23 cellular contexts compared by ENCODE assay signal in genomic region chr7:13092708-13093005, GRCh38.
DNase-seq lines count a peak whose midpoint lies in the region; ATAC-seq, FAIRE-seq and TF ChIP-seq lines count a peak whose summit lies in the region.
"Had no signal": no experiment of that assay in that cellular context is flagged by ENCODE, and none has a peak within 500 bp of the region (broad histone marks: within the 10 kb centered on the region; RNA-seq: fewer than 3 reads in every experiment).

No MANE protein-coding gene starts in this region.

- BruUV-seq in IMR-90 (replicated peaks; lab: Mats Ljungman, UMichigan): no TSS peak
- no TSS peak for BruUV-seq in endothelial cell of umbilical vein (replicated peaks; lab: Mats Ljungman, UMichigan)

- no peak overlapping the region for H4K91ac ChIP-seq in IMR-90 (ENCODE audit: insufficient read depth, low read depth, low read length)

- peak; percentile 63 for FAIRE-seq in endothelial cell of umbilical vein (lab: Jason Lieb, UNC)
- FAIRE-seq: A204.1, G401.6, GM12892, H54 had no signal

- H3K27me3 ChIP-seq in IMR-90 (ENCODE audit: control insufficient read depth, insufficient read depth, low read length) (no peaks in the 10 kb centered on the region), endothelial cell of umbilical vein (ENCODE audit: control insufficient read depth in 2 of 2, insufficient read depth in 2 of 2, low read length in 2 of 2) (no peaks in the 10 kb centered on the region)
- H3K27me3 ChIP-seq: BLaER1 had no signal

- no peak overlapping the region for H2BK20ac ChIP-seq in IMR-90 (ENCODE audit: low read depth, low read length)

- H3K18ac ChIP-seq in IMR-90 (ENCODE audit: low read depth, low read length): no peak overlapping the region

- no peak overlapping the region for H3K56ac ChIP-seq in IMR-90 (ENCODE audit: extremely low read depth, insufficient read depth, low read length)

- H3K4me3 ChIP-seq in IMR-90 (ENCODE audit: insufficient read depth, low read depth, low read length): no peak overlapping the region
- no peak overlapping the region for H3K4me3 ChIP-seq in endothelial cell of umbilical vein (replicated peaks in 1 of 3; ENCODE audit: insufficient read depth in 1 of 3, low read depth in 1 of 3, low read length in 3 of 3)
- H3K4me3 ChIP-seq: BLaER1, HAP-1 had no signal

- CTCF ChIA-PET in IMR-90 (lab: Yijun Ruan, JAX) (no interaction called here), endothelial cell of umbilical vein (lab: Charles Lee) (interaction anchor here (1.1 to 3.7 kb wide), 3 partner anchors 9 to 406 kb away, joined by 3 to 15 read pairs (median 4); partner anchors contain the start of gene ARL4A)

- POLR2A ChIA-PET in IMR-90 (lab: Charles Lee; ENCODE audit: unreplicated experiment) (no interaction called here), endothelial cell of umbilical vein (lab: Charles Lee) (interaction anchor here (1.0 kb wide), 1 partner anchor 406 kb away, joined by 3 read pairs; the partner anchor contains the start of gene ARL4A)

- H4K5ac ChIP-seq in IMR-90 (ENCODE audit: low read depth, low read length): no peak overlapping the region

- H3K79me2 ChIP-seq in endothelial cell of umbilical vein (ENCODE audit: control insufficient read depth, insufficient read depth, low read length): no peaks in the 10 kb centered on the region

- peak; percentile 72 for DNase-seq in NCI-H2227 treated with DMSO at 0.1 percent for 48 hours (lab: John Stamatoyannopoulos, UW)
- no peak for DNase-seq in NCI-H2227 (lab: John Stamatoyannopoulos, UW; ENCODE audit: unreplicated experiment)
- DNase-seq in IMR-90: no peak
- no peak for DNase-seq in endothelial cell of umbilical vein (ENCODE audit: low read depth, low spot score)
- DNase-seq in pulmonary artery endothelial cell (ENCODE audit: low read depth, low spot score): peak; percentile 30
- DNase-seq in NCI-H524 (lab: John Stamatoyannopoulos, UW): no peak
- DNase-seq in HuH-7 (ENCODE audit: low spot score): no peak
- DNase-seq in NAMALWA (ENCODE audit: low spot score): no peak
- DNase-seq: Caco-2; CD4-positive, CD25-positive, alpha-beta regulatory T cell; CD8-positive, alpha-beta T cell; DMS153; DND-41; GOT3; HFFc6 had no signal

- H3K23ac ChIP-seq in IMR-90 (ENCODE audit: low read depth, low read length): no peak overlapping the region

- H3K4me2 ChIP-seq in IMR-90 (ENCODE audit: low read depth, low read length) (peak overlapping the region; percentile 70; the same call in 1 of the 2 replicates), endothelial cell of umbilical vein (ENCODE audit: insufficient read depth, low read length) (peak overlapping the region; percentile 57)
- H3K4me2 ChIP-seq: BLaER1 had no signal

- H3K79me1 ChIP-seq in IMR-90 (ENCODE audit: low read depth in 1 of 2, low read length in 2 of 2): no peaks in the 10 kb centered on the region

- H2AK9ac ChIP-seq in IMR-90 (replicated peaks; ENCODE audit: low read depth, low read length, poor library complexity): no peak overlapping the region

- peak overlapping the region; percentile 7 for H2BK5ac ChIP-seq in IMR-90 (ENCODE audit: low read depth, low read length, poor library complexity, severe bottlenecking)

- H2AFZ ChIP-seq in IMR-90 (replicated peaks; ENCODE audit: low read length, poor library complexity) (no peak overlapping the region), endothelial cell of umbilical vein (ENCODE audit: low read depth, low read length) (peak overlapping the region; percentile 23)

- H3K27ac ChIP-seq in IMR-90 (ENCODE audit: insufficient read depth, low read length) (no peak overlapping the region), endothelial cell of umbilical vein (ENCODE audit: insufficient read depth, low read depth, low read length) (no peak overlapping the region)
- H3K27ac ChIP-seq: 22Rv1, BLaER1, C4-2B had no signal

- H3K4ac ChIP-seq in IMR-90 (ENCODE audit: low read depth, low read length): no peak overlapping the region

- TF ChIP-seq RAD21 in IMR-90 (IDR thresholded peaks at IDR 0.05; ENCODE audit: low read length): no peak

- H2BK120ac ChIP-seq in IMR-90 (ENCODE audit: low read depth, low read length): no peak overlapping the region

- no CpG with 5 or more reads among the region's 2 CpGs for WGBS in IMR-90 (ENCODE audit: extremely low coverage in 2 of 2, insufficient read length in 1 of 2), 2 experiments

- H3K9me1 ChIP-seq in IMR-90 (ENCODE audit: insufficient read depth, low read length) (no peaks in the 10 kb centered on the region), endothelial cell of umbilical vein (replicated peaks; ENCODE audit: control insufficient read depth, extremely low read depth, insufficient read depth, low read length) (no peaks in the 10 kb centered on the region)

- intact Hi-C loops in IMR-90 (cut with micrococcal nuclease): loop anchor here (10.0 kb wide), 1 partner anchor 138 kb away; no protein-coding TSS in a partner anchor
- intact Hi-C loops in endothelial cell of umbilical vein (cut with micrococcal nuclease): no loop called here

- H4K20me1 ChIP-seq in IMR-90 (ENCODE audit: insufficient read depth, low read length) (no peaks in the 10 kb centered on the region), endothelial cell of umbilical vein (replicated peaks; ENCODE audit: control insufficient read depth, extremely low read depth, insufficient read depth, low read length) (no peaks in the 10 kb centered on the region)
- H4K20me1 ChIP-seq: BLaER1 had no signal

- H2BK15ac ChIP-seq in IMR-90 (ENCODE audit: low read depth, low read length): no peak overlapping the region

- H3K4me1 ChIP-seq in IMR-90 (ENCODE audit: control insufficient read depth, insufficient read depth, low read length) (peaks cover 2% of the 10 kb centered on the region; the same call in 1 of the 2 replicates), endothelial cell of umbilical vein (ENCODE audit: control insufficient read depth, extremely low read depth, insufficient read depth, low read length) (peaks cover 16% of the 10 kb centered on the region)
- H3K4me1 ChIP-seq: BLaER1, HAP-1 had no signal

- no peak overlapping the region for H4K8ac ChIP-seq in IMR-90 (ENCODE audit: low read depth in 2 of 2, low read length in 2 of 2)

- dilution Hi-C loops in IMR-90 (cut with HindIII; ENCODE audit: low sequenced_read_pairs, unreplicated experiment) (no loop called here), endothelial cell of umbilical vein (cut with MboI; ENCODE audit: extremely low pct_ligation_motif_present, low sequenced_read_pairs) (no loop called here)

- TF ChIP-seq POLR2A in IMR-90 (IDR thresholded peaks at IDR 0.05; ENCODE audit: low read depth, low read length) (no peak), endothelial cell of umbilical vein (IDR thresholded peaks at IDR 0.05; ENCODE audit: low read depth, low read length) (no peak)

- H3K9ac ChIP-seq in IMR-90 (ENCODE audit: low read depth, low read length): no peak overlapping the region
- no peak overlapping the region for H3K9ac ChIP-seq in endothelial cell of umbilical vein (replicated peaks; ENCODE audit: extremely low read depth, insufficient read depth, low read length)
- H3K9ac ChIP-seq: BLaER1 had no signal

- H3K9me3 ChIP-seq in IMR-90 (ENCODE audit: control insufficient read depth, insufficient read depth, low read length): no peaks in the 10 kb centered on the region
- H3K9me3 ChIP-seq in endothelial cell of umbilical vein (replicated peaks; ENCODE audit: control insufficient read depth, insufficient read depth, low read length): no peaks in the 10 kb centered on the region
- H3K9me3 ChIP-seq: BLaER1, Caco-2, HAP-1 had no signal

- H3K14ac ChIP-seq in IMR-90 (replicated peaks; ENCODE audit: low read depth, low read length): no peak overlapping the region

- no peak for TF ChIP-seq CTCF in IMR-90 (conservative IDR thresholded peaks at IDR 0.05; ENCODE audit: low read depth, low read length)
- TF ChIP-seq CTCF in endothelial cell of umbilical vein (IDR thresholded peaks at IDR 0.05; ENCODE audit: extremely low read depth in 1 of 2, insufficient read depth in 1 of 2, low read depth in 1 of 2, low read length in 2 of 2): no peak

- no peaks in the 10 kb centered on the region for H3K36me3 ChIP-seq in IMR-90 (ENCODE audit: control insufficient read depth, insufficient read depth, low read length)
- H3K36me3 ChIP-seq in endothelial cell of umbilical vein (ENCODE audit: control insufficient read depth in 2 of 2, extremely low read depth in 1 of 2, insufficient read depth in 2 of 2, low read length in 2 of 2): no peaks in the 10 kb centered on the region
- H3K36me3 ChIP-seq: BLaER1, HAP-1 had no signal

- no peak overlapping the region for H2AK5ac ChIP-seq in IMR-90 (ENCODE audit: low read depth, low read length)

- ATAC-seq in IMR-90 (ENCODE audit: low read depth): no peak
- ATAC-seq: CD8-positive, alpha-beta T cell had no signal

- in situ Hi-C loops in IMR-90 (cut with MboI; ENCODE audit: low sequenced_read_pairs): no loop called here

TF ChIP-seq in IMR-90, 13 proteins besides CTCF, POLR2A, EP300 and RAD21 (continues in another document):
- TF ChIP-seq BHLHE40 (IDR thresholded peaks at IDR 0.05; ENCODE audit: low read depth, low read length) (no peak), MXI1 (IDR thresholded peaks at IDR 0.05; ENCODE audit: borderline replicate concordance, low read depth, low read length) (no peak), CHD1 (IDR thresholded peaks at IDR 0.05; ENCODE audit: low read depth, low read length) (no peak), SMC3 (IDR thresholded peaks at IDR 0.05; ENCODE audit: low read depth, low read length) (no peak), FOS (IDR thresholded peaks at IDR 0.05; ENCODE audit: low read depth, low read length) (no peak), CEBPB (IDR thresholded peaks at IDR 0.05; ENCODE audit: low read depth, low read length) (no peak)

TF ChIP-seq in endothelial cell of umbilical vein, 7 proteins besides CTCF, POLR2A, EP300 and RAD21:
- TF ChIP-seq GATA2 (IDR thresholded peaks at IDR 0.05; ENCODE audit: insufficient read depth, insufficient read length, low read depth, low read length): peak; percentile 60
- no peak for TF ChIP-seq FOS (IDR thresholded peaks at IDR 0.05; ENCODE audit: borderline replicate concordance, insufficient read depth, low read length)

Comparison
In these comparisons a context has a peak if more than half of its experiments do, and no peak if none do; other contexts are left out.
1. DNase-seq: peak in NCI-H2227 treated with DMSO at 0.1 percent for 48 hours (single experiment) and pulmonary artery endothelial cell (single experiment); none in NCI-H2227 (single experiment), IMR-90 (single experiment), endothelial cell of umbilical vein (single experiment), NCI-H524 (0 of 2), HuH-7 (single experiment) and NAMALWA (single experiment).